ENCODE assay signal across 15 cellular contexts in genomic region chr1:192726820-192727504, GRCh38.
"Had no signal": no experiment of that assay in that cellular context is flagged by ENCODE, and none has a peak within 500 bp of the region (broad histone marks: within the 10 kb centered on the region; RNA-seq: fewer than 3 reads in every experiment).

No MANE protein-coding gene starts in this region.

- DNase-seq: activated CD4-positive, alpha-beta memory T cell treated with anti-CD3 and anti-CD28 coated beads, Interleukin-2, amount 10 ng/mL, durations not matched to agents 7 days and 5 days; activated CD4-positive, alpha-beta T cell treated with anti-CD3 and anti-CD28 coated beads for 48 hours; activated CD4-positive, CD25-positive, alpha-beta regulatory T cell; activated CD8-positive, alpha-beta memory T cell treated with anti-CD3 and anti-CD28 coated beads, Interleukin-2, amount 10 ng/mL, durations not matched to agents 7 days and 5 days; dermis blood vessel endothelial cell; effector memory CD8-positive, alpha-beta T cell; foreskin fibroblast; glutamatergic neuron; hippocampal formation; nephron progenitor cell; nucleus accumbens; sigmoid colon; stimulated activated CD4-positive, alpha-beta T cell treated with anti-CD3 and anti-CD28 coated beads, Interleukin-4, amount 100 ng/mL, for 4 hours; testis had no signal

- ATAC-seq: activated CD8-positive, alpha-beta memory T cell treated with anti-CD3 and anti-CD28 coated beads, Interleukin-2, amount 10 ng/mL, durations not matched to agents 7 days and 5 days; effector memory CD8-positive, alpha-beta T cell; stimulated activated memory B cell treated with anti-CD40 and anti-IgM and Interleukin-4, amounts not matched to agents 10 μg/mL and 1 μg/mL and 100 μg/mL, for 72 hours had no signal
